ENCODE assay signal across 8 cellular contexts in genomic region chr2:126776701-126777619, GRCh38.
A peak's percentile ranks its signal among the peaks of the same experiment; 100 is the strongest.
DNase-seq lines count a peak whose midpoint lies in the region; ATAC-seq and TF ChIP-seq lines count a peak whose summit lies in the region.

No MANE protein-coding gene starts in this region.

- no peaks in the 10 kb centered on the region for H3K36me3 Mint-ChIP-seq in activated naive CD8-positive, alpha-beta T cell treated with anti-CD3 and anti-CD28 coated beads, Interleukin-2, amount 50 U/mL, for 24 hours (ENCODE audit: low read depth)

- TF ChIP-seq EP300 in tibial nerve (IDR thresholded peaks at IDR 0.05) = no peak

- H3K27me3 ChIP-seq in parathyroid adenoma (ENCODE audit: control insufficient read depth, insufficient read depth, low read length) (no peaks in the 10 kb centered on the region), tibial nerve (no peaks in the 10 kb centered on the region)

- H3K79me2 ChIP-seq in parathyroid adenoma = no peaks in the 10 kb centered on the region

- WGBS in tibial nerve, 2 donors = 0 to 1% methylated on average over 43 to 44 of the region's 66 CpGs

- peaks cover 12% of the 10 kb centered on the region for H3K4me1 Mint-ChIP-seq in activated naive CD8-positive, alpha-beta T cell treated with anti-CD3 and anti-CD28 coated beads, Interleukin-2, amount 50 U/mL, for 24 hours

- H3K9me3 Mint-ChIP-seq in activated naive CD8-positive, alpha-beta T cell treated with anti-CD3 and anti-CD28 coated beads, Interleukin-2, amount 50 U/mL, for 24 hours = no peaks in the 10 kb centered on the region

- no peaks in the 10 kb centered on the region for H3K9me3 ChIP-seq in parathyroid adenoma (ENCODE audit: control insufficient read depth, low read length)
- no peaks in the 10 kb centered on the region for H3K9me3 ChIP-seq in tibial nerve

- ATAC-seq in GM21825 (IDR thresholded peaks at IDR 0.05; ENCODE audit: unreplicated experiment) = peak; percentile 85
- ATAC-seq in activated naive CD8-positive, alpha-beta T cell treated with anti-CD3 and anti-CD28 coated beads, Interleukin-2, amount 50 U/mL, for 24 hours = peak; percentile 82

- intact Hi-C loops in cardiac septum (cut with DNase I) = loop anchor here (1.0 to 5.0 kb wide), 4 partner anchors 120 to 1030 kb away; partner anchors contain the start of gene GYPC

- peaks cover 13% of the 10 kb centered on the region for H3K4me1 ChIP-seq in parathyroid adenoma
- H3K4me1 ChIP-seq in tibial nerve = peaks cover 0 to 14% (median 0%) of the 10 kb centered on the region in 4 donors

- peak overlapping the region; percentile 92 for H3K9ac ChIP-seq in parathyroid adenoma

- no peaks in the 10 kb centered on the region for H3K36me3 ChIP-seq in parathyroid adenoma (ENCODE audit: control insufficient read depth, insufficient read depth, low read length)
- no peaks in the 10 kb centered on the region for H3K36me3 ChIP-seq in tibial nerve

- peaks cover 5% of the 10 kb centered on the region for H3K27me3 Mint-ChIP-seq in activated naive CD8-positive, alpha-beta T cell treated with anti-CD3 and anti-CD28 coated beads, Interleukin-2, amount 50 U/mL, for 24 hours

- TF ChIP-seq CTCF in parathyroid adenoma (IDR thresholded peaks at IDR 0.05) (peak; percentile 95), tibial nerve (IDR thresholded peaks at IDR 0.05) (peak; percentile 87 to 94 (median 90))

- DNase-seq in ELR (ENCODE audit: low read depth) (peak; percentile 69), KG1 (lab: John Stamatoyannopoulos, UW) (peak; percentile 48), SW480 (ENCODE audit: low spot score) (peak; percentile 51), cardiac septum (ENCODE audit: low spot score) (peak; percentile 91), tibial nerve (ENCODE audit: low spot score in 2 of 2) (peak; percentile 68 to 75)
- peak; percentile 87 for DNase-seq in activated naive CD8-positive, alpha-beta T cell treated with anti-CD3 and anti-CD28 coated beads, Interleukin-2, amount 50 U/mL, for 24 hours

- H3K27ac ChIP-seq in parathyroid adenoma = peak overlapping the region; percentile 85
- peak overlapping the region in 3 of 4 donors; percentile 10 to 75 (median 60) for H3K27ac ChIP-seq in tibial nerve

- peak overlapping the region; percentile 80 for H3K4me3 Mint-ChIP-seq in activated naive CD8-positive, alpha-beta T cell treated with anti-CD3 and anti-CD28 coated beads, Interleukin-2, amount 50 U/mL, for 24 hours

- no peak for TF ChIP-seq POLR2A in tibial nerve (IDR thresholded peaks at IDR 0.05)

- peak overlapping the region; percentile 99 for H2AFZ ChIP-seq in parathyroid adenoma

- H3K4me3 ChIP-seq in parathyroid adenoma (ENCODE audit: low read depth, low read length) (peak overlapping the region; percentile 64), tibial nerve (peak overlapping the region; percentile 40 to 61 (median 56))

- H3K4me2 ChIP-seq in parathyroid adenoma (ENCODE audit: low read length) = peak overlapping the region; percentile 97

- H3K27ac Mint-ChIP-seq in activated naive CD8-positive, alpha-beta T cell treated with anti-CD3 and anti-CD28 coated beads, Interleukin-2, amount 50 U/mL, for 24 hours = peak overlapping the region; percentile 76

Comparison
In these comparisons a context has a peak if more than half of its experiments do, and no peak if none do; other contexts are left out.
1. Peak in every context shown above with its lines: DNase-seq, ATAC-seq, H3K4me3 ChIP-seq and H3K27ac ChIP-seq.